In the genomic region with DNA sequence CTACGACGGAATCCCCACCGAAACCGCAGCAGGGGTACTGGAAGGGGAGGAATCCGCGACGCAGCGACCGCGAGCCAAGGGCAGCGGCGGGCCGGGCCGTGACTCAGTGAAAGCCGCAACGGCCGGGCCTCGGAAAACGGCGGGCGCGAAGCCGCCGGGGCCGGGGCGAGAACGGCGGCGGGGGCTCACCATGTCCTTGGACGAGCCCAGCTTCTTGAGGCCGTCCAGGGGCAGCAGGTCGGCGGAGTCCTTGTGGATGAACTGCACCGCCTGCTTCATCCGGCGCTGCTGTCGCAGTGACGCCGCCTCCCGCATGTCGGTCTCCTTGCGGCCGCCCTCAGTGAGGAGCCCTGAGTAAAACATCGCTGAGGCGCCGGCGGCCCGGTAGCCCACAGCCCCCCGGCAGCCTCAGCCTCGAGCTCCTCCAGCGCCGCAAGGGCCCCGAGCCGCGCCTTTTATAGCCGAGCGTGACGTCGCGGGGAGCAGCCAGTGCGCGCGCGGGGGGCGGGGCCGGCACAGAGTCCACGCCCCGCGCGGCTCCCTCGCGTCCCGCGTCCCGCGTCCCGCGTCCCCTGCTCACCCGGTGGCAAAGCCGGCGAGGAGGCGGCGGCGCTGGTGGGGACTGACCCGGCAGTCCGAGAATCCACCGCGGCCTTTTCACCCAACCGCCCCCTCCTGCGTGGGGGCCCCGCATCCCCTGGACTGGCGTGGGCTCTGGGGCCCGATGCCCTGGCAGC, we compare ENCODE assay signal across 1 cellular context.
TF ChIP-seq lines count a peak whose summit lies in the region.

A gene (minus strand): TSS at position 429 of the 737 bp plus-strand sequence. CDS start 66 bp downstream, at position 363.

TF ChIP-seq in K562, 482 proteins besides CTCF, POLR2A, EP300 and RAD21 (continued from another document and continues in another):
- TF ChIP-seq, protein P1, sequence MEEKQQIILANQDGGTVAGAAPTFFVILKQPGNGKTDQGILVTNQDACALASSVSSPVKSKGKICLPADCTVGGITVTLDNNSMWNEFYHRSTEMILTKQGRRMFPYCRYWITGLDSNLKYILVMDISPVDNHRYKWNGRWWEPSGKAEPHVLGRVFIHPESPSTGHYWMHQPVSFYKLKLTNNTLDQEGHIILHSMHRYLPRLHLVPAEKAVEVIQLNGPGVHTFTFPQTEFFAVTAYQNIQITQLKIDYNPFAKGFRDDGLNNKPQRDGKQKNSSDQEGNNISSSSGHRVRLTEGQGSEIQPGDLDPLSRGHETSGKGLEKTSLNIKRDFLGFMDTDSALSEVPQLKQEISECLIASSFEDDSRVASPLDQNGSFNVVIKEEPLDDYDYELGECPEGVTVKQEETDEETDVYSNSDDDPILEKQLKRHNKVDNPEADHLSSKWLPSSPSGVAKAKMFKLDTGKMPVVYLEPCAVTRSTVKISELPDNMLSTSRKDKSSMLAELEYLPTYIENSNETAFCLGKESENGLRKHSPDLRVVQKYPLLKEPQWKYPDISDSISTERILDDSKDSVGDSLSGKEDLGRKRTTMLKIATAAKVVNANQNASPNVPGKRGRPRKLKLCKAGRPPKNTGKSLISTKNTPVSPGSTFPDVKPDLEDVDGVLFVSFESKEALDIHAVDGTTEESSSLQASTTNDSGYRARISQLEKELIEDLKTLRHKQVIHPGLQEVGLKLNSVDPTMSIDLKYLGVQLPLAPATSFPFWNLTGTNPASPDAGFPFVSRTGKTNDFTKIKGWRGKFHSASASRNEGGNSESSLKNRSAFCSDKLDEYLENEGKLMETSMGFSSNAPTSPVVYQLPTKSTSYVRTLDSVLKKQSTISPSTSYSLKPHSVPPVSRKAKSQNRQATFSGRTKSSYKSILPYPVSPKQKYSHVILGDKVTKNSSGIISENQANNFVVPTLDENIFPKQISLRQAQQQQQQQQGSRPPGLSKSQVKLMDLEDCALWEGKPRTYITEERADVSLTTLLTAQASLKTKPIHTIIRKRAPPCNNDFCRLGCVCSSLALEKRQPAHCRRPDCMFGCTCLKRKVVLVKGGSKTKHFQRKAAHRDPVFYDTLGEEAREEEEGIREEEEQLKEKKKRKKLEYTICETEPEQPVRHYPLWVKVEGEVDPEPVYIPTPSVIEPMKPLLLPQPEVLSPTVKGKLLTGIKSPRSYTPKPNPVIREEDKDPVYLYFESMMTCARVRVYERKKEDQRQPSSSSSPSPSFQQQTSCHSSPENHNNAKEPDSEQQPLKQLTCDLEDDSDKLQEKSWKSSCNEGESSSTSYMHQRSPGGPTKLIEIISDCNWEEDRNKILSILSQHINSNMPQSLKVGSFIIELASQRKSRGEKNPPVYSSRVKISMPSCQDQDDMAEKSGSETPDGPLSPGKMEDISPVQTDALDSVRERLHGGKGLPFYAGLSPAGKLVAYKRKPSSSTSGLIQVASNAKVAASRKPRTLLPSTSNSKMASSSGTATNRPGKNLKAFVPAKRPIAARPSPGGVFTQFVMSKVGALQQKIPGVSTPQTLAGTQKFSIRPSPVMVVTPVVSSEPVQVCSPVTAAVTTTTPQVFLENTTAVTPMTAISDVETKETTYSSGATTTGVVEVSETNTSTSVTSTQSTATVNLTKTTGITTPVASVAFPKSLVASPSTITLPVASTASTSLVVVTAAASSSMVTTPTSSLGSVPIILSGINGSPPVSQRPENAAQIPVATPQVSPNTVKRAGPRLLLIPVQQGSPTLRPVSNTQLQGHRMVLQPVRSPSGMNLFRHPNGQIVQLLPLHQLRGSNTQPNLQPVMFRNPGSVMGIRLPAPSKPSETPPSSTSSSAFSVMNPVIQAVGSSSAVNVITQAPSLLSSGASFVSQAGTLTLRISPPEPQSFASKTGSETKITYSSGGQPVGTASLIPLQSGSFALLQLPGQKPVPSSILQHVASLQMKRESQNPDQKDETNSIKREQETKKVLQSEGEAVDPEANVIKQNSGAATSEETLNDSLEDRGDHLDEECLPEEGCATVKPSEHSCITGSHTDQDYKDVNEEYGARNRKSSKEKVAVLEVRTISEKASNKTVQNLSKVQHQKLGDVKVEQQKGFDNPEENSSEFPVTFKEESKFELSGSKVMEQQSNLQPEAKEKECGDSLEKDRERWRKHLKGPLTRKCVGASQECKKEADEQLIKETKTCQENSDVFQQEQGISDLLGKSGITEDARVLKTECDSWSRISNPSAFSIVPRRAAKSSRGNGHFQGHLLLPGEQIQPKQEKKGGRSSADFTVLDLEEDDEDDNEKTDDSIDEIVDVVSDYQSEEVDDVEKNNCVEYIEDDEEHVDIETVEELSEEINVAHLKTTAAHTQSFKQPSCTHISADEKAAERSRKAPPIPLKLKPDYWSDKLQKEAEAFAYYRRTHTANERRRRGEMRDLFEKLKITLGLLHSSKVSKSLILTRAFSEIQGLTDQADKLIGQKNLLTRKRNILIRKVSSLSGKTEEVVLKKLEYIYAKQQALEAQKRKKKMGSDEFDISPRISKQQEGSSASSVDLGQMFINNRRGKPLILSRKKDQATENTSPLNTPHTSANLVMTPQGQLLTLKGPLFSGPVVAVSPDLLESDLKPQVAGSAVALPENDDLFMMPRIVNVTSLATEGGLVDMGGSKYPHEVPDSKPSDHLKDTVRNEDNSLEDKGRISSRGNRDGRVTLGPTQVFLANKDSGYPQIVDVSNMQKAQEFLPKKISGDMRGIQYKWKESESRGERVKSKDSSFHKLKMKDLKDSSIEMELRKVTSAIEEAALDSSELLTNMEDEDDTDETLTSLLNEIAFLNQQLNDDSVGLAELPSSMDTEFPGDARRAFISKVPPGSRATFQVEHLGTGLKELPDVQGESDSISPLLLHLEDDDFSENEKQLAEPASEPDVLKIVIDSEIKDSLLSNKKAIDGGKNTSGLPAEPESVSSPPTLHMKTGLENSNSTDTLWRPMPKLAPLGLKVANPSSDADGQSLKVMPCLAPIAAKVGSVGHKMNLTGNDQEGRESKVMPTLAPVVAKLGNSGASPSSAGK (IDR thresholded peaks at IDR 0.05) = peak; percentile 98
- peak; percentile 22 for TF ChIP-seq U2AF1 (optimal IDR thresholded peaks at IDR 0.05; ENCODE audit: low read depth, low read length)
- 0 out of 2 replicates have a peak, but pooled peaks have one; percentile 47 for TF ChIP-seq KLF6 (CRISPR knock-in tag; IDR thresholded peaks at IDR 0.05; ENCODE audit: borderline replicate concordance)
- TF ChIP-seq CBX1 (IDR thresholded peaks at IDR 0.05; ENCODE audit: low read depth) = peak; percentile 47
- peak; percentile 64; the same call in 1 of the 2 replicates for TF ChIP-seq PML (IDR thresholded peaks at IDR 0.05; ENCODE audit: low read length)
- TF ChIP-seq, protein P2, sequence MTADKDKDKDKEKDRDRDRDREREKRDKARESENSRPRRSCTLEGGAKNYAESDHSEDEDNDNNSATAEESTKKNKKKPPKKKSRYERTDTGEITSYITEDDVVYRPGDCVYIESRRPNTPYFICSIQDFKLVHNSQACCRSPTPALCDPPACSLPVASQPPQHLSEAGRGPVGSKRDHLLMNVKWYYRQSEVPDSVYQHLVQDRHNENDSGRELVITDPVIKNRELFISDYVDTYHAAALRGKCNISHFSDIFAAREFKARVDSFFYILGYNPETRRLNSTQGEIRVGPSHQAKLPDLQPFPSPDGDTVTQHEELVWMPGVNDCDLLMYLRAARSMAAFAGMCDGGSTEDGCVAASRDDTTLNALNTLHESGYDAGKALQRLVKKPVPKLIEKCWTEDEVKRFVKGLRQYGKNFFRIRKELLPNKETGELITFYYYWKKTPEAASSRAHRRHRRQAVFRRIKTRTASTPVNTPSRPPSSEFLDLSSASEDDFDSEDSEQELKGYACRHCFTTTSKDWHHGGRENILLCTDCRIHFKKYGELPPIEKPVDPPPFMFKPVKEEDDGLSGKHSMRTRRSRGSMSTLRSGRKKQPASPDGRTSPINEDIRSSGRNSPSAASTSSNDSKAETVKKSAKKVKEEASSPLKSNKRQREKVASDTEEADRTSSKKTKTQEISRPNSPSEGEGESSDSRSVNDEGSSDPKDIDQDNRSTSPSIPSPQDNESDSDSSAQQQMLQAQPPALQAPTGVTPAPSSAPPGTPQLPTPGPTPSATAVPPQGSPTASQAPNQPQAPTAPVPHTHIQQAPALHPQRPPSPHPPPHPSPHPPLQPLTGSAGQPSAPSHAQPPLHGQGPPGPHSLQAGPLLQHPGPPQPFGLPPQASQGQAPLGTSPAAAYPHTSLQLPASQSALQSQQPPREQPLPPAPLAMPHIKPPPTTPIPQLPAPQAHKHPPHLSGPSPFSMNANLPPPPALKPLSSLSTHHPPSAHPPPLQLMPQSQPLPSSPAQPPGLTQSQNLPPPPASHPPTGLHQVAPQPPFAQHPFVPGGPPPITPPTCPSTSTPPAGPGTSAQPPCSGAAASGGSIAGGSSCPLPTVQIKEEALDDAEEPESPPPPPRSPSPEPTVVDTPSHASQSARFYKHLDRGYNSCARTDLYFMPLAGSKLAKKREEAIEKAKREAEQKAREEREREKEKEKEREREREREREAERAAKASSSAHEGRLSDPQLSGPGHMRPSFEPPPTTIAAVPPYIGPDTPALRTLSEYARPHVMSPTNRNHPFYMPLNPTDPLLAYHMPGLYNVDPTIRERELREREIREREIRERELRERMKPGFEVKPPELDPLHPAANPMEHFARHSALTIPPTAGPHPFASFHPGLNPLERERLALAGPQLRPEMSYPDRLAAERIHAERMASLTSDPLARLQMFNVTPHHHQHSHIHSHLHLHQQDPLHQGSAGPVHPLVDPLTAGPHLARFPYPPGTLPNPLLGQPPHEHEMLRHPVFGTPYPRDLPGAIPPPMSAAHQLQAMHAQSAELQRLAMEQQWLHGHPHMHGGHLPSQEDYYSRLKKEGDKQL (CRISPR knock-in tag; IDR thresholded peaks at IDR 0.05; ENCODE audit: borderline replicate concordance) = no peak; the same call in 1 of the 2 replicates
- peak; percentile 63; the same call in 1 of the 2 replicates for TF ChIP-seq PHF8 (IDR thresholded peaks at IDR 0.05; ENCODE audit: borderline replicate concordance, low read length)
- 0 out of 2 replicates have a peak, but pooled peaks have one; percentile 59 for TF ChIP-seq JUNB (CRISPR knock-in tag; conservative IDR thresholded peaks at IDR 0.05)
- peak; percentile 50; the same call in 1 of the 2 replicates for TF ChIP-seq ESRRA (IDR thresholded peaks at IDR 0.05; ENCODE audit: borderline replicate concordance, low read depth)
- 0 out of 2 replicates have a peak, but pooled peaks have one; percentile 16 for TF ChIP-seq ELF2 (CRISPR knock-in tag; IDR thresholded peaks at IDR 0.05)
- TF ChIP-seq, protein P3, sequence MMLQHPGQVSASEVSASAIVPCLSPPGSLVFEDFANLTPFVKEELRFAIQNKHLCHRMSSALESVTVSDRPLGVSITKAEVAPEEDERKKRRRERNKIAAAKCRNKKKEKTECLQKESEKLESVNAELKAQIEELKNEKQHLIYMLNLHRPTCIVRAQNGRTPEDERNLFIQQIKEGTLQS (IDR thresholded peaks at IDR 0.05) = no peak
- TF ChIP-seq, protein P3 (CRISPR knock-in tag; conservative IDR thresholded peaks at IDR 0.05) = peak; percentile 26; the same call in 1 of the 2 replicates
- TF ChIP-seq ZNF12 (CRISPR knock-in tag; IDR thresholded peaks at IDR 0.05) = no peak
- TF ChIP-seq, protein P4, sequence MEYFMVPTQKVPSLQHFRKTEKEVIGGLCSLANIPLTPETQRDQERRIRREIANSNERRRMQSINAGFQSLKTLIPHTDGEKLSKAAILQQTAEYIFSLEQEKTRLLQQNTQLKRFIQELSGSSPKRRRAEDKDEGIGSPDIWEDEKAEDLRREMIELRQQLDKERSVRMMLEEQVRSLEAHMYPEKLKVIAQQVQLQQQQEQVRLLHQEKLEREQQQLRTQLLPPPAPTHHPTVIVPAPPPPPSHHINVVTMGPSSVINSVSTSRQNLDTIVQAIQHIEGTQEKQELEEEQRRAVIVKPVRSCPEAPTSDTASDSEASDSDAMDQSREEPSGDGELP (CRISPR knock-in tag; IDR thresholded peaks at IDR 0.05; ENCODE audit: borderline replicate concordance) = peak; percentile 58; the same call in 1 of the 2 replicates
- TF ChIP-seq SREBF1 (IDR thresholded peaks at IDR 0.05; ENCODE audit: borderline replicate concordance, low read depth, low read length) = no peak
- TF ChIP-seq ETV5 (CRISPR knock-in tag; IDR thresholded peaks at IDR 0.05; ENCODE audit: low read depth) = peak; percentile 36; the same call in 1 of the 2 replicates
- no peak for TF ChIP-seq ZBED1 (IDR thresholded peaks at IDR 0.05)
- peak; percentile 66 for TF ChIP-seq ZNF76 (CRISPR knock-in tag; IDR thresholded peaks at IDR 0.05; ENCODE audit: borderline replicate concordance)
- peak; percentile 87 for TF ChIP-seq RNF2 (IDR thresholded peaks at IDR 0.05)
- no peak for TF ChIP-seq ATF1 (CRISPR knock-in tag; IDR thresholded peaks at IDR 0.05)
- peak; percentile 95 for TF ChIP-seq ATF1 (tag; IDR thresholded peaks at IDR 0.05)
- peak; percentile 63 for TF ChIP-seq FOSL1 (tag; conservative IDR thresholded peaks at IDR 0.05)
- TF ChIP-seq ZBTB1 (CRISPR knock-in tag; IDR thresholded peaks at IDR 0.05; ENCODE audit: borderline replicate concordance, low read depth) = 0 out of 2 replicates have a peak, but pooled peaks have one; percentile 64
- 0 out of 2 replicates have a peak, but pooled peaks have one; percentile 40 for TF ChIP-seq KLF13 (tag; IDR thresholded peaks at IDR 0.05; ENCODE audit: borderline replicate concordance, low read depth)
- TF ChIP-seq YY1 (IDR thresholded peaks at IDR 0.05; ENCODE audit: borderline replicate concordance in 1 of 3, control insufficient read depth in 1 of 3, extremely low read depth in 1 of 3, insufficient read depth in 3 of 3, insufficient read length in 1 of 3, insufficient replicate concordance in 2 of 3, low read depth in 1 of 3, low read length in 2 of 3) = peak in 1 of 3 experiments; percentile 12
- TF ChIP-seq IFI16 (CRISPR knock-in tag; IDR thresholded peaks at IDR 0.05) = no peak
